In genomic region chr19:53992211-53992610, GRCh38 we compare ENCODE assay signal across 3 cellular contexts.
TF ChIP-seq lines count a peak whose summit lies in the region.

No MANE protein-coding gene starts in this region.

TF ChIP-seq in SK-N-SH, 30 proteins besides CTCF, POLR2A, EP300 and RAD21 (continues in another document):
- no peak for TF ChIP-seq FOXM1 (IDR thresholded peaks at IDR 0.05; ENCODE audit: low read depth)
- TF ChIP-seq, protein P1, sequence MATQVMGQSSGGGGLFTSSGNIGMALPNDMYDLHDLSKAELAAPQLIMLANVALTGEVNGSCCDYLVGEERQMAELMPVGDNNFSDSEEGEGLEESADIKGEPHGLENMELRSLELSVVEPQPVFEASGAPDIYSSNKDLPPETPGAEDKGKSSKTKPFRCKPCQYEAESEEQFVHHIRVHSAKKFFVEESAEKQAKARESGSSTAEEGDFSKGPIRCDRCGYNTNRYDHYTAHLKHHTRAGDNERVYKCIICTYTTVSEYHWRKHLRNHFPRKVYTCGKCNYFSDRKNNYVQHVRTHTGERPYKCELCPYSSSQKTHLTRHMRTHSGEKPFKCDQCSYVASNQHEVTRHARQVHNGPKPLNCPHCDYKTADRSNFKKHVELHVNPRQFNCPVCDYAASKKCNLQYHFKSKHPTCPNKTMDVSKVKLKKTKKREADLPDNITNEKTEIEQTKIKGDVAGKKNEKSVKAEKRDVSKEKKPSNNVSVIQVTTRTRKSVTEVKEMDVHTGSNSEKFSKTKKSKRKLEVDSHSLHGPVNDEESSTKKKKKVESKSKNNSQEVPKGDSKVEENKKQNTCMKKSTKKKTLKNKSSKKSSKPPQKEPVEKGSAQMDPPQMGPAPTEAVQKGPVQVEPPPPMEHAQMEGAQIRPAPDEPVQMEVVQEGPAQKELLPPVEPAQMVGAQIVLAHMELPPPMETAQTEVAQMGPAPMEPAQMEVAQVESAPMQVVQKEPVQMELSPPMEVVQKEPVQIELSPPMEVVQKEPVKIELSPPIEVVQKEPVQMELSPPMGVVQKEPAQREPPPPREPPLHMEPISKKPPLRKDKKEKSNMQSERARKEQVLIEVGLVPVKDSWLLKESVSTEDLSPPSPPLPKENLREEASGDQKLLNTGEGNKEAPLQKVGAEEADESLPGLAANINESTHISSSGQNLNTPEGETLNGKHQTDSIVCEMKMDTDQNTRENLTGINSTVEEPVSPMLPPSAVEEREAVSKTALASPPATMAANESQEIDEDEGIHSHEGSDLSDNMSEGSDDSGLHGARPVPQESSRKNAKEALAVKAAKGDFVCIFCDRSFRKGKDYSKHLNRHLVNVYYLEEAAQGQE (IDR thresholded peaks at IDR 0.05; ENCODE audit: low read depth, low read length): no peak
- TF ChIP-seq USF1 (IDR thresholded peaks at IDR 0.05; ENCODE audit: borderline replicate concordance, low read depth): no peak
- no peak for TF ChIP-seq FOSL2 (IDR thresholded peaks at IDR 0.05; ENCODE audit: borderline replicate concordance, low read depth)
- TF ChIP-seq YY1 (IDR thresholded peaks at IDR 0.05; ENCODE audit: low read depth): no peak
- no peak for TF ChIP-seq FOXJ3 (CRISPR knock-in tag; IDR thresholded peaks at IDR 0.05)
- no peak for TF ChIP-seq POLR2AphosphoS5 (IDR thresholded peaks at IDR 0.05; ENCODE audit: low read depth, low read length)
- TF ChIP-seq, protein P2, sequence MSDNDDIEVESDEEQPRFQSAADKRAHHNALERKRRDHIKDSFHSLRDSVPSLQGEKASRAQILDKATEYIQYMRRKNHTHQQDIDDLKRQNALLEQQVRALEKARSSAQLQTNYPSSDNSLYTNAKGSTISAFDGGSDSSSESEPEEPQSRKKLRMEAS (IDR thresholded peaks at IDR 0.05; ENCODE audit: low read depth): no peak
- TF ChIP-seq, protein P3, sequence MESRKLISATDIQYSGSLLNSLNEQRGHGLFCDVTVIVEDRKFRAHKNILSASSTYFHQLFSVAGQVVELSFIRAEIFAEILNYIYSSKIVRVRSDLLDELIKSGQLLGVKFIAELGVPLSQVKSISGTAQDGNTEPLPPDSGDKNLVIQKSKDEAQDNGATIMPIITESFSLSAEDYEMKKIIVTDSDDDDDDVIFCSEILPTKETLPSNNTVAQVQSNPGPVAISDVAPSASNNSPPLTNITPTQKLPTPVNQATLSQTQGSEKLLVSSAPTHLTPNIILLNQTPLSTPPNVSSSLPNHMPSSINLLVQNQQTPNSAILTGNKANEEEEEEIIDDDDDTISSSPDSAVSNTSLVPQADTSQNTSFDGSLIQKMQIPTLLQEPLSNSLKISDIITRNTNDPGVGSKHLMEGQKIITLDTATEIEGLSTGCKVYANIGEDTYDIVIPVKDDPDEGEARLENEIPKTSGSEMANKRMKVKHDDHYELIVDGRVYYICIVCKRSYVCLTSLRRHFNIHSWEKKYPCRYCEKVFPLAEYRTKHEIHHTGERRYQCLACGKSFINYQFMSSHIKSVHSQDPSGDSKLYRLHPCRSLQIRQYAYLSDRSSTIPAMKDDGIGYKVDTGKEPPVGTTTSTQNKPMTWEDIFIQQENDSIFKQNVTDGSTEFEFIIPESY (IDR thresholded peaks at IDR 0.05; ENCODE audit: borderline replicate concordance, low read depth): no peak
- TF ChIP-seq SMC3 (IDR thresholded peaks at IDR 0.05; ENCODE audit: low read depth, low read length): no peak

TF ChIP-seq in SK-N-SH treated with all-trans-retinoic acid at 6 μM for 48 hours, 23 proteins besides CTCF, POLR2A, EP300 and RAD21 (continues in another document):
- TF ChIP-seq, protein P4, sequence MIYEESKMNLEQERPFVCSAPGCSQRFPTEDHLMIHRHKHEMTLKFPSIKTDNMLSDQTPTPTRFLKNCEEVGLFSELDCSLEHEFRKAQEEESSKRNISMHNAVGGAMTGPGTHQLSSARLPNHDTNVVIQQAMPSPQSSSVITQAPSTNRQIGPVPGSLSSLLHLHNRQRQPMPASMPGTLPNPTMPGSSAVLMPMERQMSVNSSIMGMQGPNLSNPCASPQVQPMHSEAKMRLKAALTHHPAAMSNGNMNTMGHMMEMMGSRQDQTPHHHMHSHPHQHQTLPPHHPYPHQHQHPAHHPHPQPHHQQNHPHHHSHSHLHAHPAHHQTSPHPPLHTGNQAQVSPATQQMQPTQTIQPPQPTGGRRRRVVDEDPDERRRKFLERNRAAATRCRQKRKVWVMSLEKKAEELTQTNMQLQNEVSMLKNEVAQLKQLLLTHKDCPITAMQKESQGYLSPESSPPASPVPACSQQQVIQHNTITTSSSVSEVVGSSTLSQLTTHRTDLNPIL (CRISPR knock-in tag; IDR thresholded peaks at IDR 0.05; ENCODE audit: low read depth): no peak
- no peak for TF ChIP-seq ISL1 (CRISPR knock-in tag; IDR thresholded peaks at IDR 0.05)
- no peak for TF ChIP-seq ARNTL (CRISPR knock-in tag; IDR thresholded peaks at IDR 0.05; ENCODE audit: borderline replicate concordance, low read depth)
- TF ChIP-seq TSHZ2 (CRISPR knock-in tag; IDR thresholded peaks at IDR 0.05): no peak
- TF ChIP-seq ZNF565 (CRISPR knock-in tag; conservative IDR thresholded peaks at IDR 0.05; ENCODE audit: low read depth): no peak
- no peak for TF ChIP-seq ZFP3 (CRISPR knock-in tag; IDR thresholded peaks at IDR 0.05)
- TF ChIP-seq TCF4 (CRISPR knock-in tag; IDR thresholded peaks at IDR 0.05; ENCODE audit: borderline replicate concordance): no peak
- TF ChIP-seq ZFP30 (CRISPR knock-in tag; IDR thresholded peaks at IDR 0.05): no peak
- TF ChIP-seq ZNF8 (CRISPR knock-in tag; IDR thresholded peaks at IDR 0.05): no peak
- TF ChIP-seq PPARA (CRISPR knock-in tag; IDR thresholded peaks at IDR 0.05; ENCODE audit: borderline replicate concordance): no peak
- TF ChIP-seq ZC3H10 (CRISPR knock-in tag; IDR thresholded peaks at IDR 0.05): no peak
- TF ChIP-seq, protein P5, sequence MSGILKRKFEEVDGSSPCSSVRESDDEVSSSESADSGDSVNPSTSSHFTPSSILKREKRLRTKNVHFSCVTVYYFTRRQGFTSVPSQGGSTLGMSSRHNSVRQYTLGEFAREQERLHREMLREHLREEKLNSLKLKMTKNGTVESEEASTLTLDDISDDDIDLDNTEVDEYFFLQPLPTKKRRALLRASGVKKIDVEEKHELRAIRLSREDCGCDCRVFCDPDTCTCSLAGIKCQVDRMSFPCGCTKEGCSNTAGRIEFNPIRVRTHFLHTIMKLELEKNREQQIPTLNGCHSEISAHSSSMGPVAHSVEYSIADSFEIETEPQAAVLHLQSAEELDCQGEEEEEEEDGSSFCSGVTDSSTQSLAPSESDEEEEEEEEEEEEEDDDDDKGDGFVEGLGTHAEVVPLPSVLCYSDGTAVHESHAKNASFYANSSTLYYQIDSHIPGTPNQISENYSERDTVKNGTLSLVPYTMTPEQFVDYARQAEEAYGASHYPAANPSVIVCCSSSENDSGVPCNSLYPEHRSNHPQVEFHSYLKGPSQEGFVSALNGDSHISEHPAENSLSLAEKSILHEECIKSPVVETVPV (CRISPR knock-in tag; IDR thresholded peaks at IDR 0.05): no peak
- TF ChIP-seq BACH2 (CRISPR knock-in tag; IDR thresholded peaks at IDR 0.05; ENCODE audit: borderline replicate concordance): no peak
- no peak for TF ChIP-seq SNAI2 (CRISPR knock-in tag; IDR thresholded peaks at IDR 0.05)
- no peak for TF ChIP-seq RARB (CRISPR knock-in tag; IDR thresholded peaks at IDR 0.05)

TF ChIP-seq in HepG2, 621 proteins besides CTCF, POLR2A, EP300 and RAD21:
- TF ChIP-seq MEIS1 (CRISPR knock-in tag; IDR thresholded peaks at IDR 0.05; ENCODE audit: borderline replicate concordance): no peak
